8 cellular contexts compared by ENCODE assay signal in the genomic region with DNA sequence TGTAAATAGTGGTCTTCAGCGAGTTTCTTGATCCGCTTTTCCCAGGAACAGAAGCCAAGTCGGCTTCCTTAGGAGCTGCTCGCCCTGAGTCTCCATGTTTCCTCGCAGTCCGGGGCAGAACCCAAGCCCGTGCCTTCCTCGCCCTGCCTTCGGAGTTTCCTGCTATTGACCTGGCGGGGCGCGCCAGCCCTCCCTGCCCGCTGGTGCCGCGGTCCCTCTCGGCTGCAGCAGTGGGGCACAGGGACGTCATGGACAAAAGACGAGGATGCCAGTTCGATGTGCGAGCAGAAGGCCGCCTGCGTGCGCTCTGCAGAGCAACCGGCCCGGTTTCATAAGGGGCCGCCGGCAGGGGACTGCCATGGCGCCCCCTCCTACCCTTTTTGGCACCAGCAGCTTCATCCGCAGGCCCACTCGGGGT. TPM values are rescaled to one million over a fixed set of nuclear protein-coding genes. Genes with fewer than 3 reads are reported as not detected.
DNase-seq lines count a peak whose midpoint lies in the region; ATAC-seq and TF ChIP-seq lines count a peak whose summit lies in the region.

No MANE protein-coding gene starts in this region.

- peak; percentile 10 to 12 for ATAC-seq in CD4-positive, CD25-positive, alpha-beta regulatory T cell (ENCODE audit: low read depth in 2 of 2)
- ATAC-seq in lower lobe of right lung: peak; percentile 44 to 64

- TF ChIP-seq CTCF in lower lobe of right lung (IDR thresholded peaks at IDR 0.05): no peak
- TF ChIP-seq CTCF in stomach (IDR thresholded peaks at IDR 0.05): peak in 1 of 7 experiments; percentile 15
- TF ChIP-seq CTCF in BE2C (IDR thresholded peaks at IDR 0.05; ENCODE audit: low read depth, low read length): no peak

- intact Hi-C loops in lower lobe of right lung (cut with DNase I) (loop anchor here (10.0 kb wide), 1 partner anchor 857 kb away; no protein-coding TSS in a partner anchor), stomach (cut with DNase I; ENCODE audit: low total_unique reads) (loop anchor here (10.0 kb wide), 2 partner anchors 577 to 857 kb away; no protein-coding TSS in a partner anchor)

- no peaks in the 10 kb centered on the region for H3K27me3 ChIP-seq in CD4-positive, CD25-positive, alpha-beta regulatory T cell (ENCODE audit: control insufficient read depth, insufficient read depth, low read length)
- no peaks in the 10 kb centered on the region for H3K27me3 ChIP-seq in lower lobe of right lung (ENCODE audit: low read depth)
- peaks cover 0 to 8% (median 0%) of the 10 kb centered on the region in 3 donors for H3K27me3 ChIP-seq in stomach
- H3K27me3 ChIP-seq in BE2C: no peaks in the 10 kb centered on the region; the same call in 1 of the 2 replicates

- peak overlapping the region; percentile 87 for H3K27ac ChIP-seq in CD4-positive, CD25-positive, alpha-beta regulatory T cell (ENCODE audit: insufficient read depth, low read length, poor library complexity, severe bottlenecking)
- H3K27ac ChIP-seq in lower lobe of right lung (peak overlapping the region; percentile 85), stomach (peak overlapping the region; percentile 82 to 88 (median 86))

- H3K36me3 ChIP-seq in CD4-positive, CD25-positive, alpha-beta regulatory T cell (ENCODE audit: control insufficient read depth, insufficient read depth, low read length): no peaks in the 10 kb centered on the region
- H3K36me3 ChIP-seq in lower lobe of right lung (no peaks in the 10 kb centered on the region), stomach (no peaks in the 10 kb centered on the region), BE2C (no peaks in the 10 kb centered on the region)

- H3K27me3 Mint-ChIP-seq in CD4-positive, CD25-positive, alpha-beta regulatory T cell: peaks cover 7% of the 10 kb centered on the region
- peaks cover 29% of the 10 kb centered on the region for H3K27me3 Mint-ChIP-seq in T-helper 1 cell treated with Interleukin-12 subunit alpha and Interleukin-12 subunit beta and Interleukin-4 antibody, amounts not matched to agents 30 μg/mL and 1 μg/mL, for 36 hours (ENCODE audit: low read depth)

- peak overlapping the region; percentile 89 for H3K4me3 ChIP-seq in CD4-positive, CD25-positive, alpha-beta regulatory T cell (ENCODE audit: low read depth, low read length)
- H3K4me3 ChIP-seq in lower lobe of right lung (peak overlapping the region; percentile 63), stomach (peak overlapping the region; percentile 54 to 67 (median 60)), BE2C (ENCODE audit: low read depth, low read length) (no peak overlapping the region)

- no peak for TF ChIP-seq EP300 in stomach (IDR thresholded peaks at IDR 0.05)

- WGBS in stomach, 5 donors: 6 to 20% (median 12%) methylated on average over 27 to 30 of the region's 30 CpGs

- peak overlapping the region; percentile 92 to 99 (median 97) for H3K27ac Mint-ChIP-seq in CD4-positive, CD25-positive, alpha-beta regulatory T cell
- H3K27ac Mint-ChIP-seq in T-helper 1 cell treated with Interleukin-12 subunit alpha and Interleukin-12 subunit beta and Interleukin-4 antibody, amounts not matched to agents 30 μg/mL and 1 μg/mL, for 36 hours: peak overlapping the region; percentile 77

- peak overlapping the region; percentile 75 to 94 (median 86) for H3K4me3 Mint-ChIP-seq in CD4-positive, CD25-positive, alpha-beta regulatory T cell
- H3K4me3 Mint-ChIP-seq in T-helper 1 cell treated with Interleukin-12 subunit alpha and Interleukin-12 subunit beta and Interleukin-4 antibody, amounts not matched to agents 30 μg/mL and 1 μg/mL, for 36 hours: peak overlapping the region; percentile 42

- H3K4me1 Mint-ChIP-seq in CD4-positive, CD25-positive, alpha-beta regulatory T cell: peaks cover 9 to 49% (median 33%) of the 10 kb centered on the region in 4 donors
- peaks cover 37% of the 10 kb centered on the region for H3K4me1 Mint-ChIP-seq in T-helper 1 cell treated with Interleukin-12 subunit alpha and Interleukin-12 subunit beta and Interleukin-4 antibody, amounts not matched to agents 30 μg/mL and 1 μg/mL, for 36 hours (ENCODE audit: low read depth)

- TF ChIP-seq POLR2A in stomach (IDR thresholded peaks at IDR 0.05): no peak

- H3K4me1 ChIP-seq in CD4-positive, CD25-positive, alpha-beta regulatory T cell (ENCODE audit: control insufficient read depth, insufficient read depth, low read length, poor library complexity, severe bottlenecking): peaks cover 45% of the 10 kb centered on the region
- H3K4me1 ChIP-seq in lower lobe of right lung: peaks cover 17% of the 10 kb centered on the region
- H3K4me1 ChIP-seq in stomach: peaks cover 6 to 41% (median 28%) of the 10 kb centered on the region in 4 donors
- no peaks in the 10 kb centered on the region for H3K4me1 ChIP-seq in BE2C

- H3K9me3 ChIP-seq in CD4-positive, CD25-positive, alpha-beta regulatory T cell (ENCODE audit: control insufficient read depth in 2 of 2, low read length in 2 of 2): no peaks in the 10 kb centered on the region
- H3K9me3 ChIP-seq in lower lobe of right lung (no peaks in the 10 kb centered on the region), stomach (no peaks in the 10 kb centered on the region), BE2C (no peaks in the 10 kb centered on the region)

- H3K9me3 Mint-ChIP-seq in CD4-positive, CD25-positive, alpha-beta regulatory T cell: peaks cover 0 to 1% (median 0%) of the 10 kb centered on the region in 7 donors
- no peaks in the 10 kb centered on the region for H3K9me3 Mint-ChIP-seq in T-helper 1 cell treated with Interleukin-12 subunit alpha and Interleukin-12 subunit beta and Interleukin-4 antibody, amounts not matched to agents 30 μg/mL and 1 μg/mL, for 36 hours

- no peaks in the 10 kb centered on the region for H3K36me3 Mint-ChIP-seq in CD4-positive, CD25-positive, alpha-beta regulatory T cell
- H3K36me3 Mint-ChIP-seq in T-helper 1 cell treated with Interleukin-12 subunit alpha and Interleukin-12 subunit beta and Interleukin-4 antibody, amounts not matched to agents 30 μg/mL and 1 μg/mL, for 36 hours (ENCODE audit: low read depth): no peaks in the 10 kb centered on the region

- DNase-seq in CD4-positive, CD25-positive, alpha-beta regulatory T cell: peak in 2 of 3 donors; percentile 11 to 43
- DNase-seq in H4 (ENCODE audit: low spot score) (peak; percentile 14), cerebellum (ENCODE audit: low spot score) (peak; percentile 56), lower lobe of right lung (peak; percentile 48), stomach (peak; percentile 49), BE2C (no peak), kidney glomerular epithelial cell (lab: John Stamatoyannopoulos, UW) (no peak)

RNA-seq across cellular contexts. Expression of a gene that starts 51.4 kb away (rescaled TPM):
- total RNA-seq in CD4-positive, CD25-positive, alpha-beta regulatory T cell: 12.0 TPM
- 10 to 100 TPM; 15.3 to 17.7 (median 16.6) TPM for polyA plus RNA-seq in CD4-positive, CD25-positive, alpha-beta regulatory T cell
- 0.10 and 0.33 TPM in 2 replicates for total RNA-seq in H4 (2014; rRNA removed; shearing (Covaris generic))
- total RNA-seq in cerebellum (6.3 TPM), lower lobe of right lung (5.1 TPM), stomach (1 to 10 TPM in 4 of 5 donors, not detected in 1; 2.3 to 5.8 (median 3.4) TPM)
- 1 to 10 TPM; 1.1 to 8.4 (median 6.7) TPM for polyA plus RNA-seq in stomach
- polyA plus RNA-seq in BE2C (2012; ENCODE audit: insufficient read depth, insufficient read length, low read depth): not detected

Comparison
In these comparisons a context has a peak if more than half of its experiments do, and no peak if none do; other contexts are left out.
1. DNase-seq: peak in CD4-positive, CD25-positive, alpha-beta regulatory T cell (2 of 3), H4 (single experiment), cerebellum (single experiment), lower lobe of right lung (single experiment) and stomach (single experiment); none in BE2C (single experiment) and kidney glomerular epithelial cell (single experiment).
2. Peak in every context shown above with its lines, with median percentiles within 50 percentile points of each other: H3K27ac ChIP-seq.